Comparison of ENCODE assay signal across 9 cellular contexts in genomic region chr4:52911684-52912294, GRCh38. TPM values are rescaled to one million over a fixed set of nuclear protein-coding genes. Genes with fewer than 3 reads are reported as not detected.
DNase-seq lines count a peak whose midpoint lies in the region; ATAC-seq, FAIRE-seq and TF ChIP-seq lines count a peak whose summit lies in the region.
"Had no signal": no experiment of that assay in that cellular context is flagged by ENCODE, and none has a peak within 500 bp of the region (broad histone marks: within the 10 kb centered on the region; RNA-seq: fewer than 3 reads in every experiment).

No MANE protein-coding gene starts in this region.

- no peaks in the 10 kb centered on the region for H3K27me3 Mint-ChIP-seq in progenitor cell of endocrine pancreas

- ATAC-seq in GM21367 (IDR thresholded peaks at IDR 0.05; ENCODE audit: unreplicated experiment) (peak; percentile 77), HG03108 (IDR thresholded peaks at IDR 0.05; ENCODE audit: unreplicated experiment) (no peak)

- H3K36me3 Mint-ChIP-seq in progenitor cell of endocrine pancreas (ENCODE audit: insufficient read depth), result no peaks in the 10 kb centered on the region

- H3K27ac Mint-ChIP-seq in progenitor cell of endocrine pancreas, result no peak overlapping the region

- H3K4me1 Mint-ChIP-seq in progenitor cell of endocrine pancreas (ENCODE audit: low read depth), result peaks cover 52% of the 10 kb centered on the region

- H3K9me3 Mint-ChIP-seq in progenitor cell of endocrine pancreas (ENCODE audit: low read depth), result no peaks in the 10 kb centered on the region

- TF ChIP-seq CTCF in D721Med (IDR thresholded peaks at IDR 0.05; ENCODE audit: insufficient read depth, missing control alignments) (peak; percentile 88), progenitor cell of endocrine pancreas (IDR thresholded peaks at IDR 0.05; ENCODE audit: unreplicated experiment) (peak; percentile 80)

- TF ChIP-seq RAD21 in Ishikawa (IDR thresholded peaks at IDR 0.05; ENCODE audit: low read depth), result peak; percentile 63

- DNase-seq in D721Med (ENCODE audit: insufficient read length, low spot score) (no peak), RPMI7951 (ENCODE audit: low read depth) (peak; percentile 62), foreskin melanocyte (peak; percentile 64), progenitor cell of endocrine pancreas (ENCODE audit: low spot score, unreplicated experiment) (peak; percentile 52)
- DNase-seq in activated T-helper 1 cell treated with anti-CD3 and anti-CD28 coated beads, Interleukin-2, amount 50 U/mL, for 16 hours (ENCODE audit: low read depth in 1 of 2, low spot score in 1 of 2), result peak; percentile 18 to 34

- no peak for FAIRE-seq in D721Med (lab: Jason Lieb, UNC)
- FAIRE-seq: colon had no signal

- no peak overlapping the region for H3K4me3 Mint-ChIP-seq in progenitor cell of endocrine pancreas (ENCODE audit: low read depth)

- TF ChIP-seq EP300 in Ishikawa (IDR thresholded peaks at IDR 0.05; ENCODE audit: borderline replicate concordance), result no peak

TF ChIP-seq in Ishikawa, 13 proteins besides CTCF, POLR2A, EP300 and RAD21:
- TF ChIP-seq, protein P1, sequence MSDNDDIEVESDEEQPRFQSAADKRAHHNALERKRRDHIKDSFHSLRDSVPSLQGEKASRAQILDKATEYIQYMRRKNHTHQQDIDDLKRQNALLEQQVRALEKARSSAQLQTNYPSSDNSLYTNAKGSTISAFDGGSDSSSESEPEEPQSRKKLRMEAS (IDR thresholded peaks at IDR 0.05), result no peak
- TF ChIP-seq, protein P2, sequence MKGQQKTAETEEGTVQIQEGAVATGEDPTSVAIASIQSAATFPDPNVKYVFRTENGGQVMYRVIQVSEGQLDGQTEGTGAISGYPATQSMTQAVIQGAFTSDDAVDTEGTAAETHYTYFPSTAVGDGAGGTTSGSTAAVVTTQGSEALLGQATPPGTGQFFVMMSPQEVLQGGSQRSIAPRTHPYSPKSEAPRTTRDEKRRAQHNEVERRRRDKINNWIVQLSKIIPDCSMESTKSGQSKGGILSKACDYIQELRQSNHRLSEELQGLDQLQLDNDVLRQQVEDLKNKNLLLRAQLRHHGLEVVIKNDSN (IDR thresholded peaks at IDR 0.05), result no peak
- no peak for TF ChIP-seq CEBPB (IDR thresholded peaks at IDR 0.05)
- no peak for TF ChIP-seq EGR1 (IDR thresholded peaks at IDR 0.05)
- no peak for TF ChIP-seq CREB1 (IDR thresholded peaks at IDR 0.05; ENCODE audit: low read depth)
- no peak for TF ChIP-seq ZBTB7A (IDR thresholded peaks at IDR 0.05; ENCODE audit: low read depth)
- TF ChIP-seq YY1 (IDR thresholded peaks at IDR 0.05; ENCODE audit: low read depth), result no peak
- TF ChIP-seq TCF12 (IDR thresholded peaks at IDR 0.05; ENCODE audit: low read depth), result no peak
- TF ChIP-seq NFIC (IDR thresholded peaks at IDR 0.05), result no peak
- TF ChIP-seq FOXM1 (IDR thresholded peaks at IDR 0.05; ENCODE audit: borderline replicate concordance, low read depth), result no peak
- no peak for TF ChIP-seq REST (IDR thresholded peaks at IDR 0.05; ENCODE audit: low read depth)
- no peak for TF ChIP-seq TAF1 (IDR thresholded peaks at IDR 0.05; ENCODE audit: low read depth)
- TF ChIP-seq TEAD4 (IDR thresholded peaks at IDR 0.05), result no peak

RNA-seq across cellular contexts. Expression of gene RASL11B, which starts 49.7 kb away (rescaled TPM):
- 1.2 and 1.9 TPM in 2 replicates for total RNA-seq in RPMI7951 (2014; rRNA removed; shearing (Covaris generic))
- total RNA-seq in progenitor cell of endocrine pancreas, result 9.3 and 9.7 TPM in 2 replicates
